12 cellular contexts compared by ENCODE assay signal in the genomic region with DNA sequence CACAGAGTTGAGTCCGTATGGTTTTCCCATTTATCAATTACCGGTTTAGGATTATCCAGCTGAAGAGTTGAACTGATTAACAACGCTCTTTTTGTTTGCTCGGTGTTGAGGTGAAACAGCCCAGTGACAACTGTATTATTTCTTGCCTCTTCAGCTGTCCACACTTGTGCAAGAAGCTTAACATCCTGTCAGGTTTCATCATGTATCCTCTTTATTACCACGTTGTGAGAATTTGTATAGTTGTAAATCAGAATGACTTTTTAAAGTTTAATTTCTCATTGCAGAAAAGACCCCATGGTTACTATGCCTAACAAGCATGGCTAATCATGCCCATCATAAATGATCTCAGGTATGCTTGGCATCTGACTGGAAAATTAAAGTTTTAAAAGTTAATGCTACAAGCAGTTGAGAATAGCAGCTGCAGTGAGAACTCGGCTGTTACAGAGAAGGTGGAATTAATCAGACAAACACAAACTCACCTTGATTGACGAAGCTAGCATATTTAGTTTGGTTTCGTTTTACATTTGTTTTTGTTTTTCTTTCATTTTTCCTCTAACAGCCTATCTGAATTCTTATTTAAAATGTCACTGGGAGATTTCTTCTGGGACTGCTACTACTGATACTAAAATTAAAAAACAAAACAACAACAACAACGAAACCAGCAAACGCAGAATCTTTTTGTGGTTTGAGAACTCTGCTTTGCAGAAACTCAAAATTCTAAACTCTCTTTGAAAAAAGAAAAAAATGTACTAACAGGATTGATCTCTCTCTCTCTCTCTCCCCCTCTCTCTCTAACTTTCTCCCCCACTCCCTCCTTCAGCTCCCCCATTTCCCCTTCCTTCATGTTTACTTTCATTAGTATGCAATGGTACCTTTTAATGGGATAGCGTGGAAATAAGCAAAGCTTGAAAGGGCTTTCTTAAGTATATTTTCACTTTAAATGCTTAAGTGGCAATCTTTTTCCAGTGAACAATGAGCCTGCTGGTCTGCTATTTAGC.
A peak's percentile ranks its signal among the peaks of the same experiment; 100 is the strongest.
DNase-seq lines count a peak whose midpoint lies in the region; ATAC-seq and TF ChIP-seq lines count a peak whose summit lies in the region.
"Had no signal": no experiment of that assay in that cellular context is flagged by ENCODE, and none has a peak within 500 bp of the region (broad histone marks: within the 10 kb centered on the region; RNA-seq: fewer than 3 reads in every experiment).

No MANE protein-coding gene starts in this region.

- peaks cover 47% of the 10 kb centered on the region for H3K4me1 Mint-ChIP-seq in endodermal cell

- no peak overlapping the region for H3K27ac ChIP-seq in endodermal cell (ENCODE audit: low read depth, low read length)
- no peak overlapping the region for H3K27ac ChIP-seq in osteoblast (ENCODE audit: low read depth, low read length)
- H3K27ac ChIP-seq in left lung, result peak overlapping the region in 1 of 2 donors; percentile 70
- H3K27ac ChIP-seq: gastrocnemius medialis had no signal

- H3K79me2 ChIP-seq in osteoblast (ENCODE audit: insufficient read depth, low read length), result no peaks in the 10 kb centered on the region

- no peaks in the 10 kb centered on the region for H3K9me3 Mint-ChIP-seq in endodermal cell

- H3K9me3 ChIP-seq in endodermal cell (ENCODE audit: control insufficient read depth, low read length) (no peaks in the 10 kb centered on the region), osteoblast (ENCODE audit: low read depth, low read length) (no peaks in the 10 kb centered on the region), left lung (no peaks in the 10 kb centered on the region)
- H3K9me3 ChIP-seq: gastrocnemius medialis had no signal

- WGBS in endodermal cell (ENCODE audit: insufficient coverage in 1 of 2, insufficient read length in 1 of 2), 2 experiments, result 51 to 64% methylated on average over 5 to 11 of the region's 11 CpGs

- ATAC-seq in left lung (no peak), GM21423 (IDR thresholded peaks at IDR 0.05; ENCODE audit: unreplicated experiment) (no peak)
- ATAC-seq: gastrocnemius medialis had no signal

- H3K4me2 ChIP-seq in osteoblast (ENCODE audit: insufficient read depth, low read length), result peak overlapping the region; percentile 55

- peak overlapping the region; percentile 94 for H3K27ac Mint-ChIP-seq in endodermal cell

- H4K20me1 ChIP-seq in osteoblast (ENCODE audit: insufficient read depth, low read length), result no peaks in the 10 kb centered on the region

- H3K9ac ChIP-seq in endodermal cell (ENCODE audit: extremely low read depth, low read length, poor library complexity, severe bottlenecking), result no peak overlapping the region

- H3K36me3 Mint-ChIP-seq in endodermal cell (ENCODE audit: low read depth), result no peaks in the 10 kb centered on the region

- H3K4me3 Mint-ChIP-seq in endodermal cell, result peak overlapping the region; percentile 48

- H3K36me3 ChIP-seq in endodermal cell (ENCODE audit: control insufficient read depth, insufficient read depth, low read length) (no peaks in the 10 kb centered on the region), osteoblast (ENCODE audit: insufficient read depth, low read length) (no peaks in the 10 kb centered on the region), left lung (no peaks in the 10 kb centered on the region)
- H3K36me3 ChIP-seq: gastrocnemius medialis had no signal

- H3K27me3 ChIP-seq in endodermal cell (ENCODE audit: control insufficient read depth, insufficient read depth, low read length, poor library complexity, severe bottlenecking) (no peaks in the 10 kb centered on the region), osteoblast (ENCODE audit: insufficient read depth, low read length) (no peaks in the 10 kb centered on the region), left lung (no peaks in the 10 kb centered on the region)

- intact Hi-C loops in left lung (cut with DNase I), result no loop called here

- peak; percentile 24 for DNase-seq in GM12865 (ENCODE audit: low read depth)
- peak; percentile 89 for DNase-seq in NCI-H510A treated with DMSO at 0.1 percent for 48 hours (lab: John Stamatoyannopoulos, UW)
- no peak for DNase-seq in endodermal cell
- no peak for DNase-seq in osteoblast (ENCODE audit: insufficient read length, low spot score, missing footprints)
- DNase-seq in foreskin melanocyte, result no peak
- DNase-seq in RKO (ENCODE audit: low spot score), result no peak
- no peak for DNase-seq in left lung
- DNase-seq: activated CD8-positive, alpha-beta memory T cell treated with anti-CD3 and anti-CD28 coated beads, Interleukin-2, amount 50 U/mL, for 4 hours; gastrocnemius medialis; NCI-H526; stimulated activated CD4-positive, alpha-beta T cell treated with anti-CD3 and anti-CD28 coated beads, Interleukin-2, amount 100 ng/mL, for 48 hours had no signal

- H3K4me3 ChIP-seq in GM12865 (ENCODE audit: low read depth, low read length), result peak overlapping the region; percentile 58
- peak overlapping the region; percentile 0 for H3K4me3 ChIP-seq in endodermal cell (ENCODE audit: low read length)
- H3K4me3 ChIP-seq in osteoblast (ENCODE audit: insufficient read depth, low read length), result peak overlapping the region; percentile 44
- peak overlapping the region in 1 of 2 donors; percentile 10 for H3K4me3 ChIP-seq in left lung

- TF ChIP-seq CTCF in GM12865 (IDR thresholded peaks at IDR 0.05; ENCODE audit: insufficient read depth, low read depth, low read length, missing control alignments), result no peak
- TF ChIP-seq CTCF in endodermal cell (conservative IDR thresholded peaks at IDR 0.05), result no peak
- no peak for TF ChIP-seq CTCF in osteoblast (IDR thresholded peaks at IDR 0.05; ENCODE audit: extremely low read depth, low read depth, low read length)
- no peak for TF ChIP-seq CTCF in left lung (IDR thresholded peaks at IDR 0.05)

- peak overlapping the region; percentile 71 for H2AFZ ChIP-seq in osteoblast (ENCODE audit: low read length)

- H3K4me1 ChIP-seq in endodermal cell (ENCODE audit: control insufficient read depth, insufficient read depth, low read length) (peaks cover 4% of the 10 kb centered on the region), osteoblast (ENCODE audit: insufficient read depth, low read length) (no peaks in the 10 kb centered on the region), left lung (peaks cover 0 to 4% of the 10 kb centered on the region in 2 donors)

- no peaks in the 10 kb centered on the region for H3K27me3 Mint-ChIP-seq in endodermal cell (ENCODE audit: insufficient read depth)

Comparison
In these comparisons a context has a peak if more than half of its experiments do, and no peak if none do; other contexts are left out.
1. DNase-seq: peak in GM12865 (single experiment) and NCI-H510A treated with DMSO at 0.1 percent for 48 hours (single experiment); none in endodermal cell (single experiment), osteoblast (single experiment), foreskin melanocyte (single experiment), RKO (single experiment) and left lung (0 of 2).